In the genomic region with DNA sequence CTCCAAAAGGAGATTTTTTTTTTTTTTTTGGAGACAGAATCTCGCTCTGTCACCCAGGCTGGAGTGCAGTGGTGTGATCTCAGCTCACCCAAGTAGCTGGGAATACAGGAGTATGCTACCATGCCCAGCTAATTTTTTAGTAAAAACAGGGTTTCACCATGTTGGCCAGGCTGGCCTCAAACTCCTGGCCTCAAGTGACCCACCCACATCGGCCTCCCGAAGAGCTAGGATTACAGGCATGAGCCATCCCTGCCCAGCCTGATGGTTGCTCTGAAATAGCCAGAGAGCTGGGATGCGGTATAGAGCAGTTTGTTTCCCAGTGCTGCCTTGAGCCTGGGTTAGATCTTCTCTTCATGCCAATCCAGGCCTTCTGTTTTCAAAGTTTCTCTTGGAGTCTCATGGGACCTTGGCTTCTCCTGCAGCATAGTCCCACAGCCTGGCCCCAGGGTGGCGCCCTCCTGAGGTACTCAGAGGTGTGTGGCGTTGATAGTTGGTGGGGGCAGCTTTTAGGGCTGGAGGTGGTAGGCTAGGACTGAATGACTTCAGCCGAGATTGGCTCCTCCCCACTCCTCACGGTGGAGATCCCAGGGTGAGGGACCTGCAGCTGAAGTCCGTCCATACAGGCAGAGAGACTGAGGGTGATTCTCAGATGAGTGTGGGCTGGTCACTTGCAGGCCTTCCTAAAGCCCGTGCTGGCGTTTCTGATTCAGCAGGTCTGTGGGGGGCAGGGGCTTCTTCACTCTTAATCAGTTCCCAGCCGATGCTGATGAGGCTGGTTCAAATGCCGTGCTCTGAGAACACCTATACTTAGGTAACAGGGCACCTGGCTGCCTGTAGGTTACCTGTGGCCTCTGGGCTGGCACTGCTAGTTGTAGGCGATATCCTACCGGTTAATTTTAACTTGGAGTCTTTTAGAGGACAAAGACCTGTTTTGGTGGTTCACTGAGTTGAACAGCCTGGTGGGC, we compare ENCODE assay signal across 24 cellular contexts. TPM values are rescaled to one million over a fixed set of nuclear protein-coding genes. Genes with fewer than 3 reads are reported as not detected.
DNase-seq lines count a peak whose midpoint lies in the region; ATAC-seq and TF ChIP-seq lines count a peak whose summit lies in the region.
"Had no signal": no experiment of that assay in that cellular context is flagged by ENCODE, and none has a peak within 500 bp of the region (broad histone marks: within the 10 kb centered on the region; RNA-seq: fewer than 3 reads in every experiment).

No MANE protein-coding gene starts in this region.

- intact Hi-C loops in left ventricle myocardium inferior (cut with micrococcal nuclease) (no loop called here), left cardiac atrium (cut with DNase I) (loop anchor here in 1 of 2 donors (10.0 kb wide), 1 partner anchor 65 kb away; no protein-coding TSS in a partner anchor), lower lobe of right lung (cut with DNase I) (no loop called here)

- no peaks in the 10 kb centered on the region for H3K36me3 Mint-ChIP-seq in activated T-helper 17 cell treated with anti-CD3 and anti-CD28 coated beads, Interleukin-2, amount 50 U/mL, for 72 hours (ENCODE audit: low read depth)
- H3K36me3 Mint-ChIP-seq: IgD-negative memory B cell; naive thymus-derived CD4-positive, alpha-beta T cell had no signal

- DNase-seq in left ventricle myocardium inferior (peak; percentile 5), left cardiac atrium (no peak), Peyer's patch (peak in 2 of 3 donors; percentile 32 to 34), lower lobe of right lung (peak; percentile 21), HPDE6-E6E7 (ENCODE audit: extremely low spot score) (no peak), NK-92 (lab: John Stamatoyannopoulos, UW; ENCODE audit: unreplicated experiment) (no peak)
- DNase-seq: activated CD8-positive, alpha-beta T cell treated with anti-CD3 and anti-CD28 coated beads for 36 hours; central memory CD4-positive, alpha-beta T cell; effector CD8-positive, alpha-beta T cell; HCEC 1CT; NCI-H2081; NCI-H524 treated with DMSO at 0.1 percent for 48 hours; stimulated activated CD4-positive, alpha-beta T cell treated with anti-CD3 and anti-CD28 coated beads, Interleukin-12 subunit alpha, Interleukin-12 subunit beta, amount 100 ng/mL, for 4 hours; stimulated activated naive CD4-positive, alpha-beta T cell treated with Interleukin-2 at 50 U/mL for 16 hours had no signal

- H3K27ac ChIP-seq in left ventricle myocardium inferior (replicated peaks) = no peak overlapping the region
- H3K27ac ChIP-seq in Peyer's patch = no peak overlapping the region
- no peak overlapping the region for H3K27ac ChIP-seq in lower lobe of right lung
- H3K27ac ChIP-seq: psoas muscle, vagina had no signal

- no peaks in the 10 kb centered on the region for H3K27me3 Mint-ChIP-seq in activated T-helper 17 cell treated with anti-CD3 and anti-CD28 coated beads, Interleukin-2, amount 50 U/mL, for 72 hours
- H3K27me3 Mint-ChIP-seq: activated CD8-positive, alpha-beta T cell treated with anti-CD3 and anti-CD28 coated beads for 36 hours; naive thymus-derived CD4-positive, alpha-beta T cell had no signal

- H3K9me3 Mint-ChIP-seq in activated T-helper 17 cell treated with anti-CD3 and anti-CD28 coated beads, Interleukin-2, amount 50 U/mL, for 72 hours = no peaks in the 10 kb centered on the region
- H3K9me3 Mint-ChIP-seq: activated CD8-positive, alpha-beta T cell treated with anti-CD3 and anti-CD28 coated beads for 36 hours; IgD-negative memory B cell; naive thymus-derived CD4-positive, alpha-beta T cell had no signal

- no peak overlapping the region for H3K4me3 ChIP-seq in left ventricle myocardium inferior
- H3K4me3 ChIP-seq in Peyer's patch = no peak overlapping the region
- no peak overlapping the region for H3K4me3 ChIP-seq in lower lobe of right lung
- H3K4me3 ChIP-seq: psoas muscle, vagina had no signal

- H3K4me1 ChIP-seq in left ventricle myocardium inferior (no peaks in the 10 kb centered on the region), Peyer's patch (no peaks in the 10 kb centered on the region), lower lobe of right lung (peaks cover 6% of the 10 kb centered on the region)
- H3K4me1 ChIP-seq: psoas muscle, vagina had no signal

- H3K4me1 Mint-ChIP-seq in activated T-helper 17 cell treated with anti-CD3 and anti-CD28 coated beads, Interleukin-2, amount 50 U/mL, for 72 hours = no peaks in the 10 kb centered on the region

- H3K9me3 ChIP-seq in left ventricle myocardium inferior (replicated peaks) = no peaks in the 10 kb centered on the region
- no peaks in the 10 kb centered on the region for H3K9me3 ChIP-seq in Peyer's patch
- H3K9me3 ChIP-seq in lower lobe of right lung = no peaks in the 10 kb centered on the region
- H3K9me3 ChIP-seq: psoas muscle, vagina had no signal

- no peak overlapping the region for H3K4me3 Mint-ChIP-seq in activated T-helper 17 cell treated with anti-CD3 and anti-CD28 coated beads, Interleukin-2, amount 50 U/mL, for 72 hours
- H3K4me3 Mint-ChIP-seq: activated CD8-positive, alpha-beta T cell treated with anti-CD3 and anti-CD28 coated beads for 36 hours; IgD-negative memory B cell; naive thymus-derived CD4-positive, alpha-beta T cell had no signal

- no peak for TF ChIP-seq POLR2A in Peyer's patch (IDR thresholded peaks at IDR 0.05)

- no peak overlapping the region for H3K27ac Mint-ChIP-seq in activated T-helper 17 cell treated with anti-CD3 and anti-CD28 coated beads, Interleukin-2, amount 50 U/mL, for 72 hours
- H3K27ac Mint-ChIP-seq: activated CD8-positive, alpha-beta T cell treated with anti-CD3 and anti-CD28 coated beads for 36 hours had no signal

- TF ChIP-seq CTCF in left ventricle myocardium inferior (IDR thresholded peaks at IDR 0.05; ENCODE audit: borderline replicate concordance) (no peak), Peyer's patch (IDR thresholded peaks at IDR 0.05) (no peak), lower lobe of right lung (IDR thresholded peaks at IDR 0.05) (no peak)

- ATAC-seq in left cardiac atrium (no peak), lower lobe of right lung (no peak), SK-N-SH treated with all-trans-retinoic acid at 6 μM for 48 hours (no peak)
- ATAC-seq in activated T-helper 17 cell treated with anti-CD3 and anti-CD28 coated beads, Interleukin-2, amount 50 U/mL, for 72 hours (replicated peaks) = no peak
- ATAC-seq: activated CD8-positive, alpha-beta T cell treated with anti-CD3 and anti-CD28 coated beads for 36 hours; naive thymus-derived CD4-positive, alpha-beta T cell; Panc1; psoas muscle had no signal

- H3K36me3 ChIP-seq in left ventricle myocardium inferior (no peaks in the 10 kb centered on the region), Peyer's patch (no peaks in the 10 kb centered on the region), lower lobe of right lung (no peaks in the 10 kb centered on the region)
- H3K36me3 ChIP-seq: vagina had no signal

- H3K27me3 ChIP-seq in left ventricle myocardium inferior (ENCODE audit: low read depth) (peaks cover 7% of the 10 kb centered on the region), Peyer's patch (no peaks in the 10 kb centered on the region), lower lobe of right lung (ENCODE audit: low read depth) (no peaks in the 10 kb centered on the region)
- H3K27me3 ChIP-seq: vagina had no signal

TF ChIP-seq in SK-N-SH treated with all-trans-retinoic acid at 6 μM for 48 hours, 23 proteins besides CTCF, POLR2A, EP300 and RAD21:
- TF ChIP-seq ESRRG (CRISPR knock-in tag; IDR thresholded peaks at IDR 0.05) = no peak
- TF ChIP-seq ISL1 (CRISPR knock-in tag; IDR thresholded peaks at IDR 0.05) = no peak
- no peak for TF ChIP-seq TOX (CRISPR knock-in tag; IDR thresholded peaks at IDR 0.05; ENCODE audit: borderline replicate concordance)
- no peak for TF ChIP-seq GLIS3 (CRISPR knock-in tag; IDR thresholded peaks at IDR 0.05)
- TF ChIP-seq CSDC2 (CRISPR knock-in tag; IDR thresholded peaks at IDR 0.05) = no peak
- TF ChIP-seq SNAI2 (CRISPR knock-in tag; IDR thresholded peaks at IDR 0.05) = no peak
TF ChIP-seq in SK-N-SH treated with all-trans-retinoic acid at 6 μM for 48 hours: peak in this region for 0.

RNA-seq across cellular contexts. Expression of a gene that starts 52.0 kb away (rescaled TPM):
- total RNA-seq in left ventricle myocardium inferior = not detected
- not detected for total RNA-seq in left cardiac atrium
- total RNA-seq in Peyer's patch = 10 to 100 TPM in 1 of 4 donors, 1 to 10 TPM in 1, not detected in 2; 3.2 to 86.6 TPM
- 0.27 TPM for total RNA-seq in lower lobe of right lung
- total RNA-seq in activated T-helper 17 cell treated with anti-CD3 and anti-CD28 coated beads, Interleukin-2, amount 50 U/mL, for 72 hours = not detected
- total RNA-seq: activated CD8-positive, alpha-beta T cell treated with anti-CD3 and anti-CD28 coated beads for 36 hours; fibroblast of lung; G401; lower leg skin; psoas muscle; vagina had no signal

Comparison
In these comparisons a context has a peak if more than half of its experiments do, and no peak if none do; other contexts are left out.
1. DNase-seq: peak in left ventricle myocardium inferior (single experiment), Peyer's patch (2 of 3) and lower lobe of right lung (single experiment); none in left cardiac atrium (single experiment), HPDE6-E6E7 (single experiment) and NK-92 (single experiment).